7 cellular contexts compared by ENCODE assay signal in genomic region chr11:56143681-56144080, GRCh38. TPM values are rescaled to one million over a fixed set of nuclear protein-coding genes. Genes with fewer than 3 reads are reported as not detected.
"Had no signal": no experiment of that assay in that cellular context is flagged by ENCODE, and none has a peak within 500 bp of the region (broad histone marks: within the 10 kb centered on the region; RNA-seq: fewer than 3 reads in every experiment).

No MANE protein-coding gene starts in this region.

RNA-seq across cellular contexts. Expression of gene OR8J3, which starts 3.7 kb away (rescaled TPM):
- total RNA-seq: GM23248, GM23338, H1, H4, H7, H9, HFFc6 had no signal

RNA-seq across cellular contexts. Expression of gene OR8K5, which starts 16.4 kb away (rescaled TPM):
- total RNA-seq: GM23248, GM23338, H1, H4, H7, H9, HFFc6 had no signal

RNA-seq across cellular contexts. Expression of gene OR8H3, which starts 21.5 kb away (rescaled TPM):
- total RNA-seq: GM23248, GM23338, H1, H4, H7, H9, HFFc6 had no signal

RNA-seq across cellular contexts. Expression of gene OR5J2, which starts 32.7 kb away (rescaled TPM):
- total RNA-seq: GM23248, GM23338, H1, H4, H7, H9, HFFc6 had no signal

RNA-seq across cellular contexts. Expression of gene OR8H2, which starts 40.2 kb away (rescaled TPM):
- total RNA-seq: GM23248, GM23338, H1, H4, H7, H9, HFFc6 had no signal
